Comparison of ENCODE assay signal across 8 cellular contexts in the genomic region with DNA sequence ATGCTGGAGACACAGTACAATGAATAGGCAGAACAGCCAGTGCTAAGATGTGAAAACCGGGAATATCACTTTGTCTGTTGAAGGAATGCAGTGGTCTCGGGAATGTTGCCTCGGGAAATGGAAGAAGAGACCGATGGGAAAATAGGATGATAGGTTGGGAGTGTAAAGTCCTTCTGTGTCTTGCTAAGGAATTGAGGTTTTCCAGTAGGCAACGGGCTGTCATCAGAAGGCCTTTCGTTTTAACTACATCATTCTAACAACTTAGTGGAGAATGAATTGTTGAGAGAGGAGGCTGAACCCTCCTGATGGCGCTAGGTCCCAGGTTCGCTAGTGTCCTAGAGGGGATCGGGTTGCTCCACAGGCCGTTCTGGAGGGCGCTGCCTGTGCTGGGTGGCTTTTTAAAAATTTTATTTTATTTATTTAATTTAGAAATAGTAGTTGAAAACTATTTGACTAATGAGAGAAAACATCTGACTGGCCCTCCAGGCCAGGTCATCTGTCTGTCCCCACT. TPM values are rescaled to one million over a fixed set of nuclear protein-coding genes. Genes with fewer than 3 reads are reported as not detected.
DNase-seq lines count a peak whose midpoint lies in the region; ATAC-seq and TF ChIP-seq lines count a peak whose summit lies in the region.

No MANE protein-coding gene starts in this region.

- H3K9me3 ChIP-seq in PC-9 (ENCODE audit: insufficient read depth, low read depth) (no peaks in the 10 kb centered on the region), endocrine pancreas (ENCODE audit: control insufficient read depth, low read length) (no peaks in the 10 kb centered on the region), neuron (ENCODE audit: low read length) (no peaks in the 10 kb centered on the region)

- H3F3A ChIP-seq in PC-9 (ENCODE audit: insufficient read depth, low read depth): no peaks in the 10 kb centered on the region

- no TSS peak for BruUV-seq in PC-9 (replicated peaks; lab: Mats Ljungman, UMichigan)

- H3K27ac ChIP-seq in PC-9: peak overlapping the region; percentile 58

- H3K4me1 ChIP-seq in PC-9 (replicated peaks; ENCODE audit: insufficient read depth): peaks cover 10% of the 10 kb centered on the region
- H3K4me1 ChIP-seq in endocrine pancreas (ENCODE audit: control insufficient read depth, insufficient read depth, low read length): no peaks in the 10 kb centered on the region
- H3K4me1 ChIP-seq in neuron (ENCODE audit: insufficient read depth, low read length): peaks cover 9% of the 10 kb centered on the region

- no peak for ATAC-seq in stimulated activated naive CD8-positive, alpha-beta T cell treated with anti-CD3 and anti-CD28 coated beads, Interleukin-15, Interleukin-2, amounts not matched to agents 100 U/mL and 50 U/mL, for 24 hours

- H2AFZ ChIP-seq in PC-9 (peak overlapping the region; percentile 96), neuron (ENCODE audit: low read depth, low read length) (no peak overlapping the region)

- intact Hi-C loops in PC-9 (cut with micrococcal nuclease; ENCODE audit: unreplicated experiment): loop anchor here (1.0 to 10.0 kb wide), 3 partner anchors 122 to 550 kb away; no protein-coding TSS in a partner anchor

- peak; percentile 0; the same call in 1 of the 2 replicates for TF ChIP-seq CTCF in PC-9 (conservative IDR thresholded peaks at IDR 0.05)

- no peaks in the 10 kb centered on the region for H3K27me3 Mint-ChIP-seq in stimulated activated naive CD8-positive, alpha-beta T cell treated with anti-CD3 and anti-CD28 coated beads, Interleukin-15, Interleukin-2, amounts not matched to agents 100 ng/mL and 50 ng/mL, for 24 hours

- H3K9ac ChIP-seq in endocrine pancreas (ENCODE audit: control insufficient read depth, insufficient read depth, low read length): peak overlapping the region; percentile 41

- H3K27me3 ChIP-seq in PC-9 (ENCODE audit: insufficient read depth, low read depth): no peaks in the 10 kb centered on the region
- H3K27me3 ChIP-seq in endocrine pancreas (ENCODE audit: control insufficient read depth, insufficient read depth, low read length): no peaks in the 10 kb centered on the region
- no peaks in the 10 kb centered on the region for H3K27me3 ChIP-seq in neuron (ENCODE audit: insufficient read depth, low read length)

- H3K9me2 ChIP-seq in PC-9 (ENCODE audit: insufficient read depth): no peaks in the 10 kb centered on the region

- H3K36me3 ChIP-seq in PC-9 (ENCODE audit: low read depth) (no peaks in the 10 kb centered on the region), endocrine pancreas (ENCODE audit: control insufficient read depth, insufficient read depth, low read length) (no peaks in the 10 kb centered on the region), neuron (ENCODE audit: insufficient read depth, low read length) (peaks cover 10% of the 10 kb centered on the region)

- CTCF ChIA-PET in PC-9 (lab: Charles Lee): interaction anchor here (0.5 kb wide), 1 partner anchor 11 kb away, joined by 4 read pairs; no protein-coding TSS in a partner anchor

- peaks cover 7% of the 10 kb centered on the region; the same call in 1 of the 2 replicates for H4K20me1 ChIP-seq in PC-9 (ENCODE audit: insufficient read depth)

- peak overlapping the region; percentile 81 for H3K4me3 ChIP-seq in PC-9
- H3K4me3 ChIP-seq in endocrine pancreas (ENCODE audit: control insufficient read depth, insufficient read depth, low read length): peak overlapping the region; percentile 81
- H3K4me3 ChIP-seq in neuron (ENCODE audit: low read length): peak overlapping the region; percentile 79

- H3K79me2 ChIP-seq in PC-9 (ENCODE audit: low read depth): peaks cover 29% of the 10 kb centered on the region

- H3K4me3 Mint-ChIP-seq in stimulated activated naive CD8-positive, alpha-beta T cell treated with anti-CD3 and anti-CD28 coated beads, Interleukin-15, Interleukin-2, amounts not matched to agents 100 ng/mL and 50 ng/mL, for 24 hours: peak overlapping the region; percentile 99

- H3K9me3 Mint-ChIP-seq in stimulated activated naive CD8-positive, alpha-beta T cell treated with anti-CD3 and anti-CD28 coated beads, Interleukin-15, Interleukin-2, amounts not matched to agents 100 ng/mL and 50 ng/mL, for 24 hours: no peaks in the 10 kb centered on the region

- peak overlapping the region; percentile 83 for H3K4me2 ChIP-seq in PC-9

- H3K4me1 Mint-ChIP-seq in stimulated activated naive CD8-positive, alpha-beta T cell treated with anti-CD3 and anti-CD28 coated beads, Interleukin-15, Interleukin-2, amounts not matched to agents 100 ng/mL and 50 ng/mL, for 24 hours (ENCODE audit: low read depth): peaks cover 25% of the 10 kb centered on the region

- peaks cover 14% of the 10 kb centered on the region for H3K36me3 Mint-ChIP-seq in stimulated activated naive CD8-positive, alpha-beta T cell treated with anti-CD3 and anti-CD28 coated beads, Interleukin-15, Interleukin-2, amounts not matched to agents 100 ng/mL and 50 ng/mL, for 24 hours (ENCODE audit: low read depth)

- peak overlapping the region; percentile 89 for H3K27ac Mint-ChIP-seq in stimulated activated naive CD8-positive, alpha-beta T cell treated with anti-CD3 and anti-CD28 coated beads, Interleukin-15, Interleukin-2, amounts not matched to agents 100 ng/mL and 50 ng/mL, for 24 hours

- POLR2A ChIA-PET in PC-9 (lab: Charles Lee; ENCODE audit: unreplicated experiment): interaction anchor here (0.7 kb wide), 1 partner anchor 22 kb away, joined by 4 read pairs; no protein-coding TSS in a partner anchor

- DNase-seq in stimulated activated naive CD8-positive, alpha-beta T cell treated with anti-CD3 and anti-CD28 coated beads, Interleukin-15, Interleukin-2, amounts not matched to agents 100 U/mL and 50 U/mL, for 24 hours: no peak
- DNase-seq in PC-9 (no peak), COLO829 (ENCODE audit: low spot score) (no peak), NCI-H2029 treated with DMSO at 0.1 percent for 48 hours (lab: John Stamatoyannopoulos, UW) (no peak), H4 (ENCODE audit: low spot score) (no peak)

RNA-seq across cellular contexts. Expression of gene VBP1, which starts 0.7 kb away (rescaled TPM):
- total RNA-seq in PC-9 (2021): 68.9 and 87.8 TPM in 2 replicates
- total RNA-seq in H4 (2014; rRNA removed; shearing (Covaris generic)): 126 and 140 TPM in 2 replicates

RNA-seq across cellular contexts. Expression of gene RAB39B, which starts 47.3 kb away (rescaled TPM):
- total RNA-seq in PC-9 (2021): not detected in 2 replicates
- 1.6 and 2.6 TPM in 2 replicates for total RNA-seq in H4 (2014; rRNA removed; shearing (Covaris generic))
